8 cellular contexts compared by ENCODE assay signal in genomic region chr3:129383292-129383860, GRCh38. TPM values are rescaled to one million over a fixed set of nuclear protein-coding genes. Genes with fewer than 3 reads are reported as not detected.
DNase-seq lines count a peak whose midpoint lies in the region; ATAC-seq and TF ChIP-seq lines count a peak whose summit lies in the region.

No MANE protein-coding gene starts in this region.

- POLR2A ChIA-PET in PC-9 (lab: Charles Lee; ENCODE audit: unreplicated experiment): interaction anchor here (0.5 to 0.9 kb wide), 6 partner anchors 9 to 711 kb away, joined by 3 to 5 read pairs (median 3); no protein-coding TSS in a partner anchor

- H3K27me3 ChIP-seq in KMS-11 (ENCODE audit: insufficient read depth, low read depth) (no peaks in the 10 kb centered on the region), PC-9 (ENCODE audit: insufficient read depth, low read depth) (no peaks in the 10 kb centered on the region), trophoblast cell (ENCODE audit: insufficient read depth, low read length) (no peaks in the 10 kb centered on the region)

- no peaks in the 10 kb centered on the region for H3K79me1 ChIP-seq in trophoblast cell (ENCODE audit: low read length)

- no peak overlapping the region for H2AK5ac ChIP-seq in trophoblast cell (ENCODE audit: low read length)

- H2BK120ac ChIP-seq in trophoblast cell (ENCODE audit: insufficient read depth, low read length, poor library complexity): no peak overlapping the region

- no peak overlapping the region for H4K8ac ChIP-seq in trophoblast cell (ENCODE audit: low read depth, low read length)

- TF ChIP-seq CTCF in KMS-11 (conservative IDR thresholded peaks at IDR 0.05; ENCODE audit: low read depth, low read length) (peak; percentile 92), PC-9 (conservative IDR thresholded peaks at IDR 0.05) (peak; percentile 85)

- no peak overlapping the region for H3K9ac ChIP-seq in KMS-11
- H3K9ac ChIP-seq in trophoblast cell (ENCODE audit: low read length): no peak overlapping the region

- no peak overlapping the region for H4K91ac ChIP-seq in trophoblast cell (ENCODE audit: low read depth, low read length)

- no peaks in the 10 kb centered on the region for H4K20me1 ChIP-seq in KMS-11 (ENCODE audit: insufficient read depth)
- H4K20me1 ChIP-seq in PC-9 (ENCODE audit: insufficient read depth): no peaks in the 10 kb centered on the region

- H3K9me3 ChIP-seq in PC-9 (ENCODE audit: insufficient read depth, low read depth) (no peaks in the 10 kb centered on the region), trophoblast cell (ENCODE audit: insufficient read depth, low read depth, low read length) (peaks cover 2% of the 10 kb centered on the region)

- H3K4me1 ChIP-seq in KMS-11 (ENCODE audit: low read depth, poor library complexity, severe bottlenecking) (peaks cover 6% of the 10 kb centered on the region), PC-9 (replicated peaks; ENCODE audit: insufficient read depth) (peaks cover 6% of the 10 kb centered on the region), trophoblast cell (ENCODE audit: control insufficient read depth in 1 of 2, insufficient read depth in 2 of 2, low read length in 2 of 2) (peaks cover 0 to 3% of the 10 kb centered on the region in 2 experiments)

- no TSS peak for BruUV-seq in PC-9 (replicated peaks; lab: Mats Ljungman, UMichigan)

- H3K4me3 ChIP-seq in KMS-11 (IDR thresholded peaks at IDR 0.05; ENCODE audit: insufficient read depth, low read depth, low read length) (no peak overlapping the region), PC-9 (no peak overlapping the region), trophoblast cell (ENCODE audit: low read depth, low read length) (no peak overlapping the region)

- ATAC-seq in GM21515 (IDR thresholded peaks at IDR 0.05; ENCODE audit: unreplicated experiment): peak; percentile 83
- ATAC-seq in GM18519 (IDR thresholded peaks at IDR 0.05; ENCODE audit: low FRiP score, unreplicated experiment): no peak

- H3K14ac ChIP-seq in trophoblast cell (ENCODE audit: low read length): no peak overlapping the region

- H3K4ac ChIP-seq in trophoblast cell (ENCODE audit: low read depth, low read length): no peak overlapping the region

- CTCF ChIA-PET in PC-9 (lab: Charles Lee): interaction anchor here (0.7 to 1.4 kb wide), 16 partner anchors 12 to 510 kb away, joined by 3 to 12 read pairs (median 3); partner anchors contain the start of genes IFT122, MBD4 and TMCC1

- DNase-seq in DMS53 treated with DMSO at 0.1 percent for 48 hours (lab: John Stamatoyannopoulos, UW; ENCODE audit: unreplicated experiment): peak; percentile 26
- DNase-seq in PC-9: peak; percentile 49 to 66
- DNase-seq in activated gamma-delta T cell treated with anti-CD3 and anti-CD28 coated beads, Interleukin-2, amount 50 U/mL, for 16 hours (ENCODE audit: low read depth): peak; percentile 19
- peak; percentile 41 for DNase-seq in glomerular endothelial cell (ENCODE audit: extremely low read depth, low read depth, low spot score)
- peak; percentile 40 to 72 for DNase-seq in trophoblast cell

- no peaks in the 10 kb centered on the region for H3K36me3 ChIP-seq in KMS-11 (ENCODE audit: insufficient read depth)
- H3K36me3 ChIP-seq in PC-9 (ENCODE audit: low read depth): peaks cover 9% of the 10 kb centered on the region
- peaks cover 4 to 15% of the 10 kb centered on the region in 2 experiments for H3K36me3 ChIP-seq in trophoblast cell (ENCODE audit: control insufficient read depth in 1 of 2, insufficient read depth in 2 of 2, low read length in 2 of 2)

- H3K4me2 ChIP-seq in KMS-11 (no peak overlapping the region), PC-9 (no peak overlapping the region), trophoblast cell (ENCODE audit: low read length) (no peak overlapping the region)

- H3K9me2 ChIP-seq in PC-9 (ENCODE audit: insufficient read depth): no peaks in the 10 kb centered on the region

- H3K79me2 ChIP-seq in KMS-11 (ENCODE audit: insufficient read depth, low read depth) (no peaks in the 10 kb centered on the region), PC-9 (ENCODE audit: low read depth) (0 out of 2 replicates have a peak, but pooled peaks cover 8% of the 10 kb centered on the region), trophoblast cell (ENCODE audit: control insufficient read depth, insufficient read depth, low read length, poor library complexity) (no peaks in the 10 kb centered on the region)

- H3F3A ChIP-seq in PC-9 (ENCODE audit: insufficient read depth, low read depth): peaks cover 11% of the 10 kb centered on the region

- H2AFZ ChIP-seq in KMS-11 (ENCODE audit: low read depth): no peak overlapping the region
- no peak overlapping the region for H2AFZ ChIP-seq in PC-9
- H2AFZ ChIP-seq in trophoblast cell (ENCODE audit: insufficient read depth, low read length, poor library complexity): no peak overlapping the region

- no CpG with 5 or more reads among the region's 6 CpGs for WGBS in trophoblast cell (ENCODE audit: extremely low coverage, insufficient coverage, insufficient read length)

- no peak overlapping the region for H3K18ac ChIP-seq in trophoblast cell (ENCODE audit: low read length)

- no peak overlapping the region for H2BK12ac ChIP-seq in trophoblast cell (ENCODE audit: low read length)

- intact Hi-C loops in PC-9 (cut with micrococcal nuclease; ENCODE audit: unreplicated experiment): loop anchor here (1.0 to 2.0 kb wide), 5 partner anchors 57 to 551 kb away; partner anchors contain the start of gene IFT122

- no peak overlapping the region for H2BK5ac ChIP-seq in trophoblast cell (ENCODE audit: low read depth, low read length, poor library complexity)

- no peak overlapping the region for H4K12ac ChIP-seq in trophoblast cell (ENCODE audit: low read depth, low read length)

- H3K23ac ChIP-seq in trophoblast cell (ENCODE audit: low read length): no peak overlapping the region

- H3K27ac ChIP-seq in KMS-11 (no peak overlapping the region), PC-9 (no peak overlapping the region), trophoblast cell (ENCODE audit: low read depth, low read length) (no peak overlapping the region)

RNA-seq across cellular contexts. Expression of gene EFCAB12, which starts 45.1 kb away (rescaled TPM):
- total RNA-seq in PC-9 (2021) (2.0 and 2.2 TPM in 2 replicates), glomerular endothelial cell (under 0.01 and 0.12 TPM in 2 replicates)
- polyA plus RNA-seq in trophoblast cell (2013): 0.31 and 0.39 TPM in 2 replicates

RNA-seq across cellular contexts. Expression of gene MBD4, which starts 56.4 kb away (rescaled TPM):
- total RNA-seq in PC-9 (2021) (48.6 and 49.4 TPM in 2 replicates), glomerular endothelial cell (15.0 and 18.4 TPM in 2 replicates)
- 41.3 and 44.5 TPM in 2 replicates for polyA plus RNA-seq in trophoblast cell (2013)

RNA-seq across cellular contexts. Expression of gene IFT122, which starts 56.6 kb away (rescaled TPM):
- total RNA-seq in PC-9 (2021): 44.8 and 55.6 TPM in 2 replicates
- total RNA-seq in glomerular endothelial cell: 16.6 and 22.8 TPM in 2 replicates
- 31.1 and 31.8 TPM in 2 replicates for polyA plus RNA-seq in trophoblast cell (2013)
